ENCODE assay signal across 8 cellular contexts in the genomic region with DNA sequence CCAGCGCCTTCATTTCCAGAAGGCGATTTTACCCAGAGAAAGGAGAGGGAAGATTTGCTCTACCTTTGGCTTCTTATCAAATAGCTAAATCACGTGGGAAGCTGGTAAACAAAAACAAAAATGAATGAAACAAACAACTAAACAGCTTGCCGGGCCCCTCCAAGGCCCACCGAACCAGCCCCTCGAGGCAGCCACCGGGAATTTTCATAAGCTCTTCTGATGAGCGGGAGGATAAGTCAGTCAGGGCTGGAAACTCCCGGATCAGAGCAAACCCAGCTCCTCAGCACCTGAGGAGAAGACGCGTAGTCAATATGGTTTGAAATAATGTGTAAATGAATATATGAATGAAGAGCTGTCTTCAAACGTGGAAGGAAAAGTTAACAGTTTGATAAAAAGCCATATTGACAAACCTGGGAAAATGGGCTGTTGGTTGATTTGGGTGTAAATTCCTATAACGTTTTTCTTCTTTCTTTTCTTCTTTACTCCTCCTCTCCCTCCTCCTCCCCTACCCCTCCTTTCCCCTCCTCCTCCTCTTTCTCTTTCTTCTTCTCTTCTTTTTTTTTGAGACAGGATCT. TPM values are rescaled to one million over a fixed set of nuclear protein-coding genes. Genes with fewer than 3 reads are reported as not detected.
DNase-seq lines count a peak whose midpoint lies in the region; ATAC-seq and TF ChIP-seq lines count a peak whose summit lies in the region.

No MANE protein-coding gene starts in this region.

- DNase-seq in AG04450 (ENCODE audit: low read depth, low spot score) (no peak), choroid plexus epithelial cell (ENCODE audit: low read depth) (peak; percentile 50)
- no peak for DNase-seq in stimulated activated CD4-positive, alpha-beta T cell treated with anti-CD3 and anti-CD28 coated beads, Interleukin-2, amount 100 ng/mL, for 24 hours

- CTCF ChIA-PET in AG04450 (lab: Charles Lee), result interaction anchor here (0.6 to 2.7 kb wide), 26 partner anchors 8 to 1204 kb away, joined by 3 to 50 read pairs (median 3); a partner anchor contains a TSS

- peaks cover 0 to 14% of the 10 kb centered on the region in 2 donors for H3K4me1 ChIP-seq in muscle layer of duodenum (ENCODE audit: control insufficient read depth in 1 of 2, insufficient read depth in 2 of 2, low read length in 2 of 2)

- H3K9me3 ChIP-seq in AG04450 (ENCODE audit: control insufficient read depth, insufficient read depth, low read length), result peaks cover 3% of the 10 kb centered on the region; the same call in 1 of the 2 replicates
- no peaks in the 10 kb centered on the region for H3K9me3 ChIP-seq in KOPT-K1 (ENCODE audit: insufficient read depth, low read length, poor library complexity, severe bottlenecking)
- no peaks in the 10 kb centered on the region for H3K9me3 ChIP-seq in muscle layer of duodenum (ENCODE audit: control insufficient read depth in 1 of 2, low read length in 2 of 2)

- H3K36me3 ChIP-seq in KOPT-K1 (ENCODE audit: insufficient read depth, low read length) (peaks cover 6% of the 10 kb centered on the region; the same call in 1 of the 2 replicates), muscle layer of duodenum (ENCODE audit: control insufficient read depth in 1 of 2, insufficient read depth in 2 of 2, low read length in 2 of 2) (no peaks in the 10 kb centered on the region)

- POLR2A ChIA-PET in AG04450 (lab: Yijun Ruan, JAX), result interaction anchor here (1.0 to 2.2 kb wide), 4 partner anchors 10 to 303 kb away, joined by 3 to 63 read pairs (median 5); a partner anchor contains a TSS

- ATAC-seq in HG03378 (IDR thresholded peaks at IDR 0.05; ENCODE audit: unreplicated experiment), result no peak
- no peak for ATAC-seq in GM21786 (IDR thresholded peaks at IDR 0.05; ENCODE audit: unreplicated experiment)
- no peak for ATAC-seq in HG03135 (IDR thresholded peaks at IDR 0.05; ENCODE audit: unreplicated experiment)

- H3K27me3 ChIP-seq in AG04450 (ENCODE audit: control insufficient read depth, insufficient read depth, low read length), result no peaks in the 10 kb centered on the region
- H3K27me3 ChIP-seq in muscle layer of duodenum (ENCODE audit: low read depth, low read length), result no peaks in the 10 kb centered on the region

- H3K4me3 ChIP-seq in AG04450 (ENCODE audit: low read depth, low read length) (peak overlapping the region; percentile 61), choroid plexus epithelial cell (ENCODE audit: low read depth, low read length) (peak overlapping the region; percentile 66), muscle layer of duodenum (ENCODE audit: low read depth in 1 of 2, low read length in 2 of 2) (peak overlapping the region; percentile 47 to 90)

- peak overlapping the region; percentile 98 for H3K27ac ChIP-seq in AG04450 (ENCODE audit: low read depth, low read length)
- H3K27ac ChIP-seq in KOPT-K1 (ENCODE audit: low read depth, low read length, poor library complexity, severe bottlenecking), result peak overlapping the region; percentile 66
- peak overlapping the region; percentile 94 for H3K27ac ChIP-seq in muscle layer of duodenum (ENCODE audit: low read length)

- TF ChIP-seq CTCF in AG04450 (IDR thresholded peaks at IDR 0.05; ENCODE audit: low read depth, low read length) (no peak), choroid plexus epithelial cell (conservative IDR thresholded peaks at IDR 0.05; ENCODE audit: low read depth, low read length) (no peak)

RNA-seq across cellular contexts. Expression of a gene that starts 10.7 kb away (rescaled TPM):
- polyA plus RNA-seq in AG04450 (2011; rRNA removed), result 722 and 1,256 TPM in 2 replicates
- 229 and 299 TPM in 2 replicates for polyA minus RNA-seq in AG04450 (2011; rRNA and poly(A)+ RNA removed)

RNA-seq across cellular contexts. Expression of a gene that starts 49.1 kb away (rescaled TPM):
- 14.6 and 20.0 TPM in 2 replicates for polyA plus RNA-seq in AG04450 (2011; rRNA removed)
- 17.5 and 18.2 TPM in 2 replicates for polyA minus RNA-seq in AG04450 (2011; rRNA and poly(A)+ RNA removed)
